ENCODE assay signal across 8 cellular contexts in the genomic region with DNA sequence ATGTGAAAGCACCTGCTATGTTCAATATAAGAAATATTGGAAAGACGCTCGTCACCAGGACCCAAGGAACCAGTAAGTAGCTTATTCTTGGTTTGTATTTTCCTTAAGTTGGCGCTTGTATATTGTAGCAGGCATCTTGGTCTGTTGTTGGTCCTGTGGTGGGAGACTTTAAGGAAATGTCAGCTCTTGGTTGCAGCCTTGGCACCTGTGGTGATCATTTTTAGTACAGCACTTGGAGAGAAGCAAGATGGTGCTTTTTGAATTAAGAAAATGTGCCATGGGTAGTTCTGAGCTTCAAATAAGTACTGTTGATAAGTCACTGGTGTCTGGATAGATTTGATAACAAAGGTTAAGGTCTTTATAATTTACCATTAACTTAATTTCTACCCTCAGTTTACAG. TPM values are rescaled to one million over a fixed set of nuclear protein-coding genes. Genes with fewer than 3 reads are reported as not detected.
A peak's percentile ranks its signal among the peaks of the same experiment; 100 is the strongest.
DNase-seq lines count a peak whose midpoint lies in the region; ATAC-seq and TF ChIP-seq lines count a peak whose summit lies in the region.

No MANE protein-coding gene starts in this region.

- no peak for DNase-seq in CD4-positive, alpha-beta memory T cell
- peak; percentile 30 for DNase-seq in OCI-LY7 (ENCODE audit: low spot score)
- no peak for DNase-seq in endothelial cell (ENCODE audit: low spot score)
- no peak for DNase-seq in HPDE6-E6E7 (ENCODE audit: extremely low spot score)

- H3K9me3 Mint-ChIP-seq in CD4-positive, alpha-beta memory T cell: peaks cover 0 to 2% (median 0%) of the 10 kb centered on the region in 8 donors
- H3K9me3 Mint-ChIP-seq in endothelial cell (ENCODE audit: unreplicated experiment): no peaks in the 10 kb centered on the region

- peaks cover 31 to 55% of the 10 kb centered on the region in 2 donors for H3K36me3 Mint-ChIP-seq in CD4-positive, alpha-beta memory T cell
- peaks cover 25% of the 10 kb centered on the region for H3K36me3 Mint-ChIP-seq in endothelial cell (ENCODE audit: low read depth, unreplicated experiment)

- H3K4me1 Mint-ChIP-seq in CD4-positive, alpha-beta memory T cell: peaks cover 19 to 41% (median 27%) of the 10 kb centered on the region in 4 donors
- peaks cover 24% of the 10 kb centered on the region for H3K4me1 Mint-ChIP-seq in endothelial cell (ENCODE audit: unreplicated experiment)

- H3K27ac ChIP-seq in CD4-positive, alpha-beta memory T cell (ENCODE audit: low read depth, low read length): peak overlapping the region; percentile 84
- peak overlapping the region; percentile 67 for H3K27ac ChIP-seq in OCI-LY7 (ENCODE audit: low read depth, low read length, poor library complexity, severe bottlenecking)

- peak overlapping the region; percentile 39 to 82 for H3K4me3 ChIP-seq in CD4-positive, alpha-beta memory T cell (ENCODE audit: low read length in 2 of 2)
- H3K4me3 ChIP-seq in OCI-LY7 (ENCODE audit: low read depth, low read length, poor library complexity, severe bottlenecking): peak overlapping the region; percentile 100
- H3K4me3 ChIP-seq in neuron (ENCODE audit: low read length): peak overlapping the region; percentile 75

- H3K27me3 ChIP-seq in CD4-positive, alpha-beta memory T cell (ENCODE audit: insufficient read depth, low read length): no peaks in the 10 kb centered on the region
- no peaks in the 10 kb centered on the region for H3K27me3 ChIP-seq in neuron (ENCODE audit: insufficient read depth, low read length)

- H3K79me2 ChIP-seq in OCI-LY7 (ENCODE audit: insufficient read depth, low read depth, low read length): peaks cover 56% of the 10 kb centered on the region

- CTCF ChIA-PET in CD4-positive, alpha-beta memory T cell (lab: Charles Lee; ENCODE audit: partially characterized antibody): interaction anchor here (0.9 to 1.7 kb wide), 5 partner anchors 8 to 1679 kb away, joined by 3 to 9 read pairs (median 3); no protein-coding TSS in a partner anchor
- CTCF ChIA-PET in OCI-LY7 (lab: Charles Lee; ENCODE audit: unreplicated experiment): interaction anchor here (0.7 kb wide), 1 partner anchor 18 kb away, joined by 3 read pairs; no protein-coding TSS in a partner anchor

- peaks cover 33% of the 10 kb centered on the region for H4K20me1 ChIP-seq in OCI-LY7 (ENCODE audit: insufficient read depth, low read length)

- no peaks in the 10 kb centered on the region for H3K9me3 ChIP-seq in CD4-positive, alpha-beta memory T cell (ENCODE audit: control insufficient read depth in 1 of 2, low read length in 2 of 2)
- H3K9me3 ChIP-seq in OCI-LY7 (ENCODE audit: low read length) (no peaks in the 10 kb centered on the region), neuron (ENCODE audit: low read length) (no peaks in the 10 kb centered on the region)

- no peaks in the 10 kb centered on the region for H3K27me3 Mint-ChIP-seq in CD4-positive, alpha-beta memory T cell
- peaks cover 11% of the 10 kb centered on the region for H3K27me3 Mint-ChIP-seq in endothelial cell (ENCODE audit: unreplicated experiment)

- no peak for ATAC-seq in GM18505 (IDR thresholded peaks at IDR 0.05; ENCODE audit: unreplicated experiment)
- no peak for ATAC-seq in GM19035 (IDR thresholded peaks at IDR 0.05; ENCODE audit: unreplicated experiment)
- no peak for ATAC-seq in HG02678 (IDR thresholded peaks at IDR 0.05; ENCODE audit: unreplicated experiment)

- POLR2A ChIA-PET in CD4-positive, alpha-beta memory T cell (lab: Charles Lee; ENCODE audit: partially characterized antibody): interaction anchor here (0.8 to 3.4 kb wide), 4 partner anchors 13 to 660 kb away, joined by 3 to 59 read pairs (median 5); a partner anchor contains a TSS
- POLR2A ChIA-PET in OCI-LY7 (lab: Charles Lee): interaction anchor here (0.5 to 1.0 kb wide), 10 partner anchors 9 to 512 kb away, joined by 3 to 5 read pairs (median 4); no protein-coding TSS in a partner anchor

- peaks cover 37% of the 10 kb centered on the region for H3K36me3 ChIP-seq in CD4-positive, alpha-beta memory T cell (ENCODE audit: insufficient read depth, low read length)
- H3K36me3 ChIP-seq in OCI-LY7 (ENCODE audit: insufficient read depth, low read length) (peaks cover 59% of the 10 kb centered on the region), neuron (ENCODE audit: insufficient read depth, low read length) (peaks cover 47% of the 10 kb centered on the region)

- TF ChIP-seq POLR2A in GM18505 (IDR thresholded peaks at IDR 0.05; ENCODE audit: borderline replicate concordance, extremely low read depth, insufficient read depth, insufficient read length): no peak

- peaks cover 32% of the 10 kb centered on the region for H3K4me1 ChIP-seq in CD4-positive, alpha-beta memory T cell (ENCODE audit: insufficient read depth, low read length)
- peaks cover 27% of the 10 kb centered on the region for H3K4me1 ChIP-seq in OCI-LY7 (ENCODE audit: insufficient read depth, low read length, poor library complexity, severe bottlenecking)
- peaks cover 15% of the 10 kb centered on the region for H3K4me1 ChIP-seq in neuron (ENCODE audit: insufficient read depth, low read length)

- H3K4me2 ChIP-seq in OCI-LY7 (ENCODE audit: low read length): peak overlapping the region; percentile 84

- TF ChIP-seq CTCF in OCI-LY7 (conservative IDR thresholded peaks at IDR 0.05; ENCODE audit: low read length): no peak
- no peak for TF ChIP-seq CTCF in endothelial cell (IDR thresholded peaks at IDR 0.05; ENCODE audit: unreplicated experiment)

- no peak overlapping the region for H2AFZ ChIP-seq in OCI-LY7 (ENCODE audit: low read length)
- no peak overlapping the region for H2AFZ ChIP-seq in neuron (ENCODE audit: low read depth, low read length)

- peak overlapping the region; percentile 95 to 99 (median 98) for H3K27ac Mint-ChIP-seq in CD4-positive, alpha-beta memory T cell
- peak overlapping the region; percentile 96 for H3K27ac Mint-ChIP-seq in endothelial cell (ENCODE audit: unreplicated experiment)

- H3K4me3 Mint-ChIP-seq in CD4-positive, alpha-beta memory T cell: peak overlapping the region; percentile 91 to 99 (median 96)
- peak overlapping the region; percentile 98 for H3K4me3 Mint-ChIP-seq in endothelial cell (ENCODE audit: unreplicated experiment)

- BruUV-seq in OCI-LY7 (replicated peaks; lab: Mats Ljungman, UMichigan): TSS peak; percentile 57

- intact Hi-C loops in CD4-positive, alpha-beta memory T cell (cut with micrococcal nuclease): no loop called here
- intact Hi-C loops in OCI-LY7 (cut with micrococcal nuclease; ENCODE audit: unreplicated experiment): no loop called here

- H3K9me2 ChIP-seq in OCI-LY7 (ENCODE audit: insufficient read depth, low read length): no peaks in the 10 kb centered on the region

RNA-seq across cellular contexts. Expression of a gene that starts 1.1 kb away (rescaled TPM):
- total RNA-seq in CD4-positive, alpha-beta memory T cell: 1,000 to 10,000 TPM; 4,011 to 4,334 TPM
- 1,000 to 10,000 TPM; 3,349 to 4,165 TPM for polyA plus RNA-seq in CD4-positive, alpha-beta memory T cell
- total RNA-seq in OCI-LY7 (2014; rRNA removed; shearing (Covaris generic)): 2,852 and 3,051 TPM in 2 replicates
- total RNA-seq in OCI-LY7 (2022) (2,759 and 2,816 TPM in 2 replicates), endothelial cell (ENCODE audit: unreplicated experiment) (2,209 TPM)
